26 cellular contexts compared by ENCODE assay signal in the genomic region with DNA sequence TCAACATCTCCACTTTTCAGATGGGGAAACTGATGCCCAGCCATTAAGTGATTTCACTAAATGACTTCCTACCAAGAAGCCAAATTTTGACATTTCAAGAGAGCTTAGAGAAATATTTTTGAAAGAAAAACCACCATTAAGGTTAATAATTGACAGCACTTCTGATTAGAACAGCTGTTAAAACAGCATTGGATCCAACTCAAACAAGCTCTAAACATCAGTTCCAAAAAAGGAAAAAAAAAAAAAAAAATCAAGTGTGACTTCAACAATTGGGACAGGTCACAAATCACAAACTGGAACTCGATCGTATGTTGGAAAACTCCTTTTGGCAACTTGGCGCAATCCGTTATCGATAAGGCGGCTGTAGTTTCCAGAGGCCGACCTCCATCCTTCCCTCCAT. TPM values are rescaled to one million over a fixed set of nuclear protein-coding genes. Genes with fewer than 3 reads are reported as not detected.
A peak's percentile ranks its signal among the peaks of the same experiment; 100 is the strongest.
DNase-seq lines count a peak whose midpoint lies in the region; ATAC-seq, FAIRE-seq and TF ChIP-seq lines count a peak whose summit lies in the region.
"Had no signal": no experiment of that assay in that cellular context is flagged by ENCODE, and none has a peak within 500 bp of the region (broad histone marks: within the 10 kb centered on the region; RNA-seq: fewer than 3 reads in every experiment).

No MANE protein-coding gene starts in this region.

- H3K27ac Mint-ChIP-seq in activated T-helper 1 cell treated with anti-CD3 and anti-CD28 coated beads, Interleukin-12 subunit alpha, Interleukin-12 subunit beta, Interleukin-2, Interleukin-4 antibody, amounts not matched to agents 30 ng/mL and 10 ng/mL and 1 ng/mL, durations not matched to agents 14 hours and 24 hours and 36 hours = no peak overlapping the region
- H3K27ac Mint-ChIP-seq: CD8-positive, alpha-beta T cell had no signal

- POLR2A ChIA-PET in A549 (lab: Yijun Ruan, JAX) (no interaction called here), Panc1 (lab: Charles Lee) (interaction anchor here (0.6 kb wide), 2 partner anchors 33 to 117 kb away, joined by 3 to 7 read pairs; no protein-coding TSS in a partner anchor)

- H3K4me3 ChIP-seq in A549 = no peak overlapping the region
- no peak overlapping the region for H3K4me3 ChIP-seq in Panc1 (ENCODE audit: low read depth in 2 of 2, low read length in 2 of 2)
- peak overlapping the region in 1 of 4 donors; percentile 28 for H3K4me3 ChIP-seq in pancreas
- no peak overlapping the region for H3K4me3 ChIP-seq in ovary

- no peak overlapping the region for H3K4me3 Mint-ChIP-seq in activated T-helper 1 cell treated with anti-CD3 and anti-CD28 coated beads, Interleukin-12 subunit alpha, Interleukin-12 subunit beta, Interleukin-2, Interleukin-4 antibody, amounts not matched to agents 30 ng/mL and 10 ng/mL and 1 ng/mL, durations not matched to agents 14 hours and 24 hours and 36 hours
- H3K4me3 Mint-ChIP-seq: CD8-positive, alpha-beta T cell; H9 had no signal

- H3K27me3 ChIP-seq in Panc1 (ENCODE audit: control insufficient read depth, insufficient read depth, low read length) (no peaks in the 10 kb centered on the region), pancreas (no peaks in the 10 kb centered on the region), ovary (no peaks in the 10 kb centered on the region)

- intact Hi-C loops in Panc1 (cut with micrococcal nuclease; ENCODE audit: unreplicated experiment) (no loop called here), pancreas (cut with DNase I) (no loop called here), ovary (cut with DNase I) (no loop called here)
- intact Hi-C loops in activated T-helper 1 cell treated with anti-CD3 and anti-CD28 coated beads, Interleukin-12 subunit alpha, Interleukin-12 subunit beta, Interleukin-2, Interleukin-4 antibody, amounts not matched to agents 30 ng/mL and 10 ng/mL and 1 ng/mL, durations not matched to agents 14 hours and 24 hours and 36 hours (cut with micrococcal nuclease) = no loop called here

- BruUV-seq in Panc1 (replicated peaks; lab: Mats Ljungman, UMichigan) = TSS peak; percentile 10

- H3K9me3 Mint-ChIP-seq in activated T-helper 1 cell treated with anti-CD3 and anti-CD28 coated beads, Interleukin-12 subunit alpha, Interleukin-12 subunit beta, Interleukin-2, Interleukin-4 antibody, amounts not matched to agents 30 ng/mL and 10 ng/mL and 1 ng/mL, durations not matched to agents 14 hours and 24 hours and 36 hours = no peaks in the 10 kb centered on the region
- H3K9me3 Mint-ChIP-seq: CD8-positive, alpha-beta T cell; H9 had no signal

- no peak for TF ChIP-seq RAD21 in A549 (conservative IDR thresholded peaks at IDR 0.05 in 1 of 2, IDR thresholded peaks at IDR 0.05 in 1 of 2)

- peaks cover 66% of the 10 kb centered on the region for H3K36me3 Mint-ChIP-seq in activated T-helper 1 cell treated with anti-CD3 and anti-CD28 coated beads, Interleukin-12 subunit alpha, Interleukin-12 subunit beta, Interleukin-2, Interleukin-4 antibody, amounts not matched to agents 30 ng/mL and 10 ng/mL and 1 ng/mL, durations not matched to agents 14 hours and 24 hours and 36 hours (ENCODE audit: low read depth)

- no peak for DNase-seq in A549 (ENCODE audit: low read depth in 1 of 2, low spot score in 1 of 2)
- no peak for DNase-seq in Panc1 (ENCODE audit: low read depth, low spot score)
- no peak for DNase-seq in left lobe of liver (ENCODE audit: low spot score)
- no peak for DNase-seq in pancreas
- no peak for DNase-seq in NCI-H524 treated with DMSO at 0.1 percent for 48 hours (lab: John Stamatoyannopoulos, UW)
- no peak for DNase-seq in ovary
- DNase-seq in activated T-helper 1 cell treated with anti-CD3 and anti-CD28 coated beads, Interleukin-12 subunit alpha, Interleukin-12 subunit beta, Interleukin-2, Interleukin-4 antibody, amounts not matched to agents 30 ng/mL and 10 ng/mL and 1 ng/mL, durations not matched to agents 14 hours and 24 hours and 36 hours (ENCODE audit: low spot score) = no peak
- DNase-seq: C1 segment of cervical spinal cord; CD8-positive, alpha-beta T cell; DMS 273 treated with DMSO at 0.1 percent for 48 hours; DND-41; H9; KBM-7; MV-4-11; NCI-H1105 treated with DMSO at 0.1 percent for 48 hours; NCI-H146; NCI-H1930; NCI-H2107; NCI-H526; NCI-H82; SHP77 had no signal

- H3K4me1 ChIP-seq in A549 = no peaks in the 10 kb centered on the region
- peaks cover 9% of the 10 kb centered on the region; the same call in 1 of the 2 replicates for H3K4me1 ChIP-seq in Panc1 (ENCODE audit: control insufficient read depth, insufficient read depth, low read length)
- peaks cover 14 to 18% (median 15%) of the 10 kb centered on the region in 3 donors for H3K4me1 ChIP-seq in pancreas
- peaks cover 17% of the 10 kb centered on the region for H3K4me1 ChIP-seq in ovary (ENCODE audit: insufficient read depth)

- FAIRE-seq in A549 (lab: Jason Lieb, UNC) (peak; percentile 7), pancreas (lab: Jason Lieb, UNC) (no peak)
- FAIRE-seq: GM12892, HTR-8/SVneo had no signal

- H3K36me3 ChIP-seq in Panc1 (ENCODE audit: control insufficient read depth, insufficient read depth, low read length) (peaks cover 24% of the 10 kb centered on the region), pancreas (peaks cover 0 to 19% (median 9%) of the 10 kb centered on the region in 3 donors), ovary (no peaks in the 10 kb centered on the region)

- no peak for TF ChIP-seq CTCF in A549 (IDR thresholded peaks at IDR 0.05)
- TF ChIP-seq CTCF in Panc1 (IDR thresholded peaks at IDR 0.05) = no peak
- TF ChIP-seq CTCF in pancreas (IDR thresholded peaks at IDR 0.05) = no peak
- TF ChIP-seq CTCF in ovary (IDR thresholded peaks at IDR 0.05) = no peak

- no peaks in the 10 kb centered on the region for H3K27me3 Mint-ChIP-seq in activated T-helper 1 cell treated with anti-CD3 and anti-CD28 coated beads, Interleukin-12 subunit alpha, Interleukin-12 subunit beta, Interleukin-2, Interleukin-4 antibody, amounts not matched to agents 30 ng/mL and 10 ng/mL and 1 ng/mL, durations not matched to agents 14 hours and 24 hours and 36 hours (ENCODE audit: insufficient read depth)

- TF ChIP-seq EP300 in A549 (IDR thresholded peaks at IDR 0.05) (no peak), ovary (IDR thresholded peaks at IDR 0.05) (no peak)

- no peaks in the 10 kb centered on the region for H3K9me3 ChIP-seq in A549
- H3K9me3 ChIP-seq in Panc1 (ENCODE audit: control insufficient read depth, insufficient read depth, low read depth, low read length) = no peaks in the 10 kb centered on the region
- no peaks in the 10 kb centered on the region for H3K9me3 ChIP-seq in pancreas
- H3K9me3 ChIP-seq in ovary = no peaks in the 10 kb centered on the region
- H3K9me3 ChIP-seq: Caco-2 had no signal

- peaks cover 48% of the 10 kb centered on the region for H3K4me1 Mint-ChIP-seq in activated T-helper 1 cell treated with anti-CD3 and anti-CD28 coated beads, Interleukin-12 subunit alpha, Interleukin-12 subunit beta, Interleukin-2, Interleukin-4 antibody, amounts not matched to agents 30 ng/mL and 10 ng/mL and 1 ng/mL, durations not matched to agents 14 hours and 24 hours and 36 hours (ENCODE audit: low read depth)

- H3K4me2 ChIP-seq in A549 = no peak overlapping the region

- WGBS in A549 (ENCODE audit: missing lambda C conversion rate) = 94% methylated on average over 7 of the region's 7 CpGs
- WGBS in pancreas, 2 donors = 10 to 21% methylated on average over 7 of the region's 7 CpGs
- 80 to 92% (median 87%) methylated on average over 7 of the region's 7 CpGs for WGBS in ovary, 3 donors

- CTCF ChIA-PET in A549 (lab: Yijun Ruan, JAX) = interaction anchor here (0.9 to 1.9 kb wide), 5 partner anchors 11 to 380 kb away, joined by 3 to 6 read pairs (median 3); no protein-coding TSS in a partner anchor
- CTCF ChIA-PET in Panc1 (lab: Charles Lee) = no interaction called here

- H3K27ac ChIP-seq in A549 (no peak overlapping the region), Panc1 (ENCODE audit: low read length) (no peak overlapping the region), pancreas (no peak overlapping the region), ovary (no peak overlapping the region)
- H3K27ac ChIP-seq: RWPE1 had no signal

- TF ChIP-seq POLR2A in A549 (IDR thresholded peaks at IDR 0.05; ENCODE audit: low read length) (no peak), ovary (IDR thresholded peaks at IDR 0.05) (no peak)

- in situ Hi-C loops in Panc1 (cut with HindIII; ENCODE audit: low pct_unique_long_range_greater_than_20kb, low sequenced_read_pairs) = no loop called here

- ATAC-seq in A549 (no peak), Panc1 (no peak), left lobe of liver (peak; percentile 71), pancreas (peak; percentile 67 to 85 (median 78)), HG02610 (IDR thresholded peaks at IDR 0.05; ENCODE audit: unreplicated experiment) (no peak)
- ATAC-seq: CD8-positive, alpha-beta T cell had no signal

TF ChIP-seq in A549, 52 proteins besides CTCF, POLR2A, EP300 and RAD21 (continues in another document):
- TF ChIP-seq KDM5A (IDR thresholded peaks at IDR 0.05) = no peak
- no peak for TF ChIP-seq MYC (IDR thresholded peaks at IDR 0.05; ENCODE audit: borderline replicate concordance, low read length)
- no peak for TF ChIP-seq RARB (CRISPR knock-in tag; IDR thresholded peaks at IDR 0.05)
- TF ChIP-seq PHF8 (IDR thresholded peaks at IDR 0.05; ENCODE audit: borderline replicate concordance, low read depth) = no peak

RNA-seq across cellular contexts. Expression of a gene that starts 17.9 kb away (rescaled TPM):
- polyA plus RNA-seq in A549 (2011; rRNA removed) = 4.6 and 6.6 TPM in 2 replicates
- 6.7 and 9.5 TPM in 2 replicates for polyA plus RNA-seq in A549 (2012; cell fraction: cytosol; rRNA removed)
- polyA plus RNA-seq in A549 (2012; cell fraction: nucleus; rRNA removed) = 17.4 and 28.4 TPM in 2 replicates
- 5.3 to 5.7 TPM (median 5.5 TPM) in 3 replicates for polyA plus RNA-seq in A549 (2017; fragmentation: RNase III; extraction: RNeasy Plus Mini Kit Qiagen cat#74134 plus additional on column Dnase treatment)
- polyA minus RNA-seq in A549 (2011; rRNA and poly(A)+ RNA removed) = 11.0 and 13.6 TPM in 2 replicates
- total RNA-seq in Panc1 (2021; ENCODE audit: unreplicated experiment) = 132 TPM
- 94.7 TPM for polyA plus RNA-seq in Panc1 (2012; ENCODE audit: insufficient read length)
- 7.0 TPM for total RNA-seq in left lobe of liver
- total RNA-seq in pancreas = 10 to 100 TPM; 13.9 to 37.2 (median 21.7) TPM
- polyA plus RNA-seq in pancreas = 10 to 100 TPM; 12.5 to 13.0 TPM
- total RNA-seq in ovary = 10 to 100 TPM; 53.9 to 70.8 (median 62.4) TPM
- 10 to 100 TPM; 17.5 to 24.4 TPM for polyA plus RNA-seq in ovary
- 123 and 126 TPM in 2 replicates for total RNA-seq in activated T-helper 1 cell treated with anti-CD3 and anti-CD28 coated beads, Interleukin-12 subunit alpha, Interleukin-12 subunit beta, Interleukin-2, Interleukin-4 antibody, amounts not matched to agents 30 ng/mL and 10 ng/mL and 1 ng/mL, durations not matched to agents 14 hours and 24 hours and 36 hours

Comparison
In these comparisons a context has a peak if more than half of its experiments do, and no peak if none do; other contexts are left out.
1. ATAC-seq: peak in left lobe of liver (single experiment) and pancreas (4 of 4); none in A549 (0 of 2), Panc1 (single experiment) and HG02610 (single experiment).